In the genomic region with DNA sequence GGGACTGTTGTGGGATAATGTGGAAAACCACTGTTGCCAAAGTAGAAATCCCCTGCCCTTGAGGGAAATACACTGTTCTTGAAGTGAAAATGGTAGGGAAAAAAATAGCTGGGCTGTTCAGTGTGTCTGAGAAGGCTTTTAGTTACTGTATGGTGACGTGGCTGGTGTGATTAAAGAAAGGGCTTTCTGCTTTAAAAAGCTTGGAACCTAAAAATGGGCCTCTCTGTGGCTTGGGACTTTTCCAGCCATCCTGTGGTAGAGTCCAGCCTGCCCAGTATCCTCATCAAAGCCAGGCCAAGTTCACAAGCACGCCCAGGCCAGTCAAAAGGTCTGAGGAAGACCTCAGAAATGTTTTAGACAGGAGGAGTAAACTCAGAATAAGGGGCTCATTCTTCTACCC, we compare ENCODE assay signal across 10 cellular contexts. TPM values are rescaled to one million over a fixed set of nuclear protein-coding genes. Genes with fewer than 3 reads are reported as not detected.
DNase-seq lines count a peak whose midpoint lies in the region; ATAC-seq and TF ChIP-seq lines count a peak whose summit lies in the region.
"Had no signal": no experiment of that assay in that cellular context is flagged by ENCODE, and none has a peak within 500 bp of the region (broad histone marks: within the 10 kb centered on the region; RNA-seq: fewer than 3 reads in every experiment).

No MANE protein-coding gene starts in this region.

- ATAC-seq in natural killer cell (no peak), HG03521 (IDR thresholded peaks at IDR 0.05; ENCODE audit: unreplicated experiment) (no peak)

- TF ChIP-seq CTCF in HFF-Myc (IDR thresholded peaks at IDR 0.05; ENCODE audit: low read depth, low read length, missing control alignments) (no peak), brain (conservative IDR thresholded peaks at IDR 0.05) (no peak), transverse colon (IDR thresholded peaks at IDR 0.05) (no peak), natural killer cell (IDR thresholded peaks at IDR 0.05) (no peak)

- DNase-seq in HFF-Myc (ENCODE audit: extremely low read depth, low read depth) (peak; percentile 32), transverse colon (no peak), NCI-H748 (lab: John Stamatoyannopoulos, UW; ENCODE audit: unreplicated experiment) (no peak), natural killer cell (no peak)
- DNase-seq: effector CD4-positive, alpha-beta T cell; NCI-H526 treated with DMSO at 0.1 percent for 48 hours; T-helper 9 cell had no signal

- peaks cover 54% of the 10 kb centered on the region for H3K4me1 Mint-ChIP-seq in brain
- H3K4me1 Mint-ChIP-seq in natural killer cell, result peaks cover 24 to 43% of the 10 kb centered on the region in 2 donors

- H3K9ac ChIP-seq in iPS-20b (ENCODE audit: low read depth, low read length), result no peak overlapping the region; the same call in 1 of the 2 replicates

- WGBS in transverse colon (ENCODE audit: low coverage in 1 of 2), 2 donors, result 64 to 86% methylated on average over 1 to 2 of the region's 2 CpGs

- TF ChIP-seq POLR2A in transverse colon (IDR thresholded peaks at IDR 0.05), result no peak

- H3K27me3 ChIP-seq in iPS-20b (ENCODE audit: insufficient read depth, low read length), result no peaks in the 10 kb centered on the region
- no peaks in the 10 kb centered on the region for H3K27me3 ChIP-seq in transverse colon

- H3K9me3 Mint-ChIP-seq in brain, result no peaks in the 10 kb centered on the region
- H3K9me3 Mint-ChIP-seq in natural killer cell, result no peaks in the 10 kb centered on the region

- intact Hi-C loops in transverse colon (cut with DNase I; ENCODE audit: low total_unique reads) (no loop called here), natural killer cell (cut with micrococcal nuclease) (no loop called here)

- peak overlapping the region in 1 of 5 experiments; percentile 16 for H3K4me3 Mint-ChIP-seq in brain
- no peak overlapping the region for H3K4me3 Mint-ChIP-seq in natural killer cell

- H3K27ac ChIP-seq in iPS-20b (ENCODE audit: low read length) (no peak overlapping the region), transverse colon (peak overlapping the region in 3 of 4 donors; percentile 2 to 29 (median 19))

- H3K36me3 ChIP-seq in iPS-20b (ENCODE audit: insufficient read depth, low read depth, low read length), result no peaks in the 10 kb centered on the region
- H3K36me3 ChIP-seq in transverse colon, result no peaks in the 10 kb centered on the region

- in situ Hi-C loops in transverse colon (cut with MboI; ENCODE audit: low pct_ligation_motif_present in 1 of 4, low pct_unique_long_range_greater_than_20kb in 1 of 4, low sequenced_read_pairs in 3 of 4), result no loop called here

- peaks cover 17% of the 10 kb centered on the region for H3K4me1 ChIP-seq in iPS-20b (ENCODE audit: insufficient read depth, low read length)
- H3K4me1 ChIP-seq in transverse colon, result peaks cover 5 to 54% (median 14%) of the 10 kb centered on the region in 4 donors

- TF ChIP-seq EP300 in transverse colon (IDR thresholded peaks at IDR 0.05; ENCODE audit: low read depth), result no peak

- peak overlapping the region in 3 of 5 experiments; percentile 38 to 67 (median 66) for H3K27ac Mint-ChIP-seq in brain
- no peak overlapping the region for H3K27ac Mint-ChIP-seq in natural killer cell

- H3K4me3 ChIP-seq in HFF-Myc (replicated peaks; ENCODE audit: low read depth, low read length) (no peak overlapping the region), iPS-20b (ENCODE audit: low read length) (peak overlapping the region; percentile 21; the same call in 1 of the 2 replicates), transverse colon (no peak overlapping the region)

- no peaks in the 10 kb centered on the region for H3K9me3 ChIP-seq in iPS-20b (ENCODE audit: insufficient read depth, low read depth, low read length)
- H3K9me3 ChIP-seq in transverse colon, result no peaks in the 10 kb centered on the region

- H3K36me3 Mint-ChIP-seq in brain (no peaks in the 10 kb centered on the region), natural killer cell (no peaks in the 10 kb centered on the region)

- H3K27me3 Mint-ChIP-seq in brain, result no peaks in the 10 kb centered on the region
- peaks cover 17 to 28% of the 10 kb centered on the region in 2 donors for H3K27me3 Mint-ChIP-seq in natural killer cell (ENCODE audit: low read depth in 2 of 2)

RNA-seq across cellular contexts. Expression of a gene that starts 6.9 kb away (rescaled TPM):
- 15.3 TPM for polyA plus RNA-seq in brain (ENCODE audit: insufficient read depth, low read depth, low replicate concordance)
- total RNA-seq in transverse colon, result 10 to 100 TPM; 23.6 to 67.6 (median 55.2) TPM
- total RNA-seq in natural killer cell, result 10 to 100 TPM; 39.7 to 58.2 (median 57.0) TPM

Comparison
In these comparisons a context has a peak if more than half of its experiments do, and no peak if none do; other contexts are left out.
1. H3K27ac Mint-ChIP-seq: peak in brain (3 of 5); none in natural killer cell (0 of 2).